Comparison of ENCODE assay signal across 11 cellular contexts in the genomic region with DNA sequence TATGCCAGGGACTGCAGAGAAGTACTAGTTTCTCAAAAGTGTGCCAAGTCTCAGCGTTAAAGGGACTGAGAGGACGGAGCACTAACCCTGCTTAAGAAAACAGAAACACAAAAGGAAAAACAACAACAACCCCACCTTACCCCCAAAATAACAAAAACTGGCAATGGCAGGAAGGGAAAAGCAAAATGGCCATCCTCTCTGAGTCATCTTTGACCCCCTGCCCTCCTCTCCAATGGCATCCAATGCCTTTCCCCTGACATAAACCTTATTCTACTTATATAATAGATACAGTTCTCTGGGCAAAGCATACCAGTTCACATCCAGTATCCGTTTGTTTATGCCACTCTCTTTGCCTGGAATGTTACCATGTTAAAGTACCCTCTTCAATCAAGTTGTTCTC. TPM values are rescaled to one million over a fixed set of nuclear protein-coding genes. Genes with fewer than 3 reads are reported as not detected.
DNase-seq lines count a peak whose midpoint lies in the region; ATAC-seq and TF ChIP-seq lines count a peak whose summit lies in the region.
"Had no signal": no experiment of that assay in that cellular context is flagged by ENCODE, and none has a peak within 500 bp of the region (broad histone marks: within the 10 kb centered on the region; RNA-seq: fewer than 3 reads in every experiment).

No MANE protein-coding gene starts in this region.

- no peak for TF ChIP-seq POLR2A in esophagus squamous epithelium (IDR thresholded peaks at IDR 0.05)

- H3K36me3 ChIP-seq in DOHH2 (ENCODE audit: control insufficient read depth, low read length) = peaks cover 31% of the 10 kb centered on the region
- H3K36me3 ChIP-seq in Loucy (ENCODE audit: insufficient read depth, low read length) = peaks cover 10% of the 10 kb centered on the region; the same call in 1 of the 2 replicates
- H3K36me3 ChIP-seq in mammary epithelial cell (ENCODE audit: insufficient read depth, low read length) = peaks cover 3% of the 10 kb centered on the region
- peaks cover 0 to 18% (median 0%) of the 10 kb centered on the region in 3 donors for H3K36me3 ChIP-seq in esophagus squamous epithelium
- H3K36me3 ChIP-seq: Peyer's patch had no signal

- peaks cover 16% of the 10 kb centered on the region for H4K20me1 ChIP-seq in DOHH2 (ENCODE audit: control insufficient read depth, insufficient read depth, low read depth, low read length)
- H4K20me1 ChIP-seq in Loucy (ENCODE audit: insufficient read depth, low read length, poor library complexity, severe bottlenecking) = peaks cover 35% of the 10 kb centered on the region
- H4K20me1 ChIP-seq in mammary epithelial cell (ENCODE audit: insufficient read depth, low read length) = no peaks in the 10 kb centered on the region

- DNase-seq in mammary epithelial cell = no peak
- DNase-seq in naive thymus-derived CD8-positive, alpha-beta T cell = no peak
- DNase-seq in esophagus squamous epithelium (lab: John Stamatoyannopoulos, UW) = no peak
- DNase-seq in SW 1271 (lab: John Stamatoyannopoulos, UW) = no peak
- no peak for DNase-seq in putamen (ENCODE audit: low spot score)
- DNase-seq in KG1 (lab: John Stamatoyannopoulos, UW) = no peak
- DNase-seq: aorta; Peyer's patch; stimulated activated CD8-positive, alpha-beta memory T cell treated with anti-CD3 and anti-CD28 coated beads, Interleukin-4, amount 100 ng/mL, for 48 hours had no signal

- H3K4me2 ChIP-seq in DOHH2 (ENCODE audit: low read length) (peak overlapping the region; percentile 85), Loucy (ENCODE audit: low read depth, low read length, poor library complexity, severe bottlenecking) (peak overlapping the region; percentile 99), mammary epithelial cell (ENCODE audit: insufficient read depth, low read depth, low read length) (peak overlapping the region; percentile 77)

- no peaks in the 10 kb centered on the region for H3K9me2 ChIP-seq in DOHH2 (replicated peaks; ENCODE audit: control insufficient read depth, low read length)
- no peaks in the 10 kb centered on the region for H3K9me2 ChIP-seq in Loucy (replicated peaks; ENCODE audit: low read depth, low read length)

- no peak for ATAC-seq in naive thymus-derived CD8-positive, alpha-beta T cell

- H3K4me3 ChIP-seq in DOHH2 (ENCODE audit: low read length) (peak overlapping the region; percentile 96), Loucy (ENCODE audit: low read length, poor library complexity, severe bottlenecking) (peak overlapping the region; percentile 92), mammary epithelial cell (replicated peaks in 1 of 3; ENCODE audit: insufficient read depth in 1 of 3, low read depth in 2 of 3, low read length in 3 of 3) (peak overlapping the region in 2 of 3 experiments; percentile 86 to 98), esophagus squamous epithelium (peak overlapping the region in 2 of 4 donors; percentile 87 to 89)

- in situ Hi-C loops in mammary epithelial cell (cut with MboI; ENCODE audit: low sequenced_read_pairs in 2 of 2) = no loop called here

- H3K9ac ChIP-seq in Loucy (ENCODE audit: low read depth, low read length, poor library complexity, severe bottlenecking) = peak overlapping the region; percentile 85
- peak overlapping the region; percentile 17 for H3K9ac ChIP-seq in mammary epithelial cell (ENCODE audit: insufficient read depth, low read length)

- no peaks in the 10 kb centered on the region for H3K9me3 ChIP-seq in DOHH2 (ENCODE audit: control insufficient read depth, insufficient read depth, low read length)
- 0 out of 2 replicates have a peak, but pooled peaks cover 8% of the 10 kb centered on the region for H3K9me3 ChIP-seq in Loucy (ENCODE audit: insufficient read depth, low read depth, low read length)
- no peaks in the 10 kb centered on the region for H3K9me3 ChIP-seq in mammary epithelial cell (replicated peaks; ENCODE audit: insufficient read depth, low read length)
- H3K9me3 ChIP-seq in esophagus squamous epithelium = no peaks in the 10 kb centered on the region
- H3K9me3 ChIP-seq: Peyer's patch had no signal

- no peaks in the 10 kb centered on the region for H3K9me3 Mint-ChIP-seq in naive thymus-derived CD8-positive, alpha-beta T cell

- H3K4me3 Mint-ChIP-seq in naive thymus-derived CD8-positive, alpha-beta T cell = peak overlapping the region; percentile 28 to 99 (median 98)

- POLR2A ChIA-PET in naive thymus-derived CD8-positive, alpha-beta T cell (lab: Charles Lee) = no interaction called here

- BruUV-seq in mammary epithelial cell (replicated peaks; lab: Mats Ljungman, UMichigan) = no TSS peak

- peaks cover 23% of the 10 kb centered on the region for H3K4me1 ChIP-seq in DOHH2 (ENCODE audit: control insufficient read depth, low read length)
- H3K4me1 ChIP-seq in Loucy (ENCODE audit: insufficient read depth, low read length, poor library complexity, severe bottlenecking) = peaks cover 40% of the 10 kb centered on the region
- H3K4me1 ChIP-seq in mammary epithelial cell (ENCODE audit: insufficient read depth, low read length) = peaks cover 14% of the 10 kb centered on the region
- peaks cover 7 to 35% (median 9%) of the 10 kb centered on the region in 3 donors for H3K4me1 ChIP-seq in esophagus squamous epithelium

- peaks cover 13 to 57% (median 56%) of the 10 kb centered on the region in 4 donors for H3K4me1 Mint-ChIP-seq in naive thymus-derived CD8-positive, alpha-beta T cell

- CTCF ChIA-PET in mammary epithelial cell (lab: Charles Lee; ENCODE audit: low non-redundant PET) = no interaction called here

- H3F3A ChIP-seq in DOHH2 (ENCODE audit: control insufficient read depth, insufficient read depth) (no peaks in the 10 kb centered on the region), Loucy (ENCODE audit: low read depth) (no peaks in the 10 kb centered on the region)

- no peaks in the 10 kb centered on the region for H3K27me3 Mint-ChIP-seq in naive thymus-derived CD8-positive, alpha-beta T cell

- intact Hi-C loops in mammary epithelial cell (cut with micrococcal nuclease) (no loop called here), esophagus squamous epithelium (cut with DNase I) (no loop called here)

- peaks cover 6 to 20% (median 9%) of the 10 kb centered on the region in 3 donors for H3K36me3 Mint-ChIP-seq in naive thymus-derived CD8-positive, alpha-beta T cell

- dilution Hi-C loops in mammary epithelial cell (cut with HindIII; ENCODE audit: low sequenced_read_pairs) = no loop called here

- H3K79me2 ChIP-seq in DOHH2 (ENCODE audit: control insufficient read depth, low read length) (peaks cover 65% of the 10 kb centered on the region), Loucy (ENCODE audit: insufficient read depth, low read length) (peaks cover 65% of the 10 kb centered on the region), mammary epithelial cell (ENCODE audit: insufficient read depth, low read length) (peaks cover 58% of the 10 kb centered on the region)

- no peak overlapping the region for H2AFZ ChIP-seq in Loucy (ENCODE audit: low read length)
- H2AFZ ChIP-seq in mammary epithelial cell (ENCODE audit: low read depth, low read length) = no peak overlapping the region

- TF ChIP-seq CTCF in DOHH2 (IDR thresholded peaks at IDR 0.05; ENCODE audit: low read depth, low read length, poor library complexity, severe bottlenecking) (no peak), Loucy (conservative IDR thresholded peaks at IDR 0.05; ENCODE audit: low read length) (no peak), mammary epithelial cell (conservative IDR thresholded peaks at IDR 0.05 in 1 of 2, IDR thresholded peaks at IDR 0.05 in 1 of 2; ENCODE audit: extremely low read depth in 1 of 2, insufficient read depth in 1 of 2, low read depth in 1 of 2, low read length in 2 of 2) (no peak), esophagus squamous epithelium (IDR thresholded peaks at IDR 0.05) (no peak)

- H3K27ac ChIP-seq in DOHH2 (ENCODE audit: low read depth, low read length) = no peak overlapping the region
- peak overlapping the region; percentile 90 for H3K27ac ChIP-seq in mammary epithelial cell (ENCODE audit: insufficient read depth, low read depth, low read length)
- no peak overlapping the region for H3K27ac ChIP-seq in esophagus squamous epithelium
- H3K27ac ChIP-seq: Peyer's patch had no signal

- H3K27me3 ChIP-seq in DOHH2 (ENCODE audit: control insufficient read depth, low read length) (no peaks in the 10 kb centered on the region), Loucy (ENCODE audit: insufficient read depth, low read length, poor library complexity, severe bottlenecking) (no peaks in the 10 kb centered on the region), mammary epithelial cell (ENCODE audit: insufficient read depth, low read length) (no peaks in the 10 kb centered on the region), esophagus squamous epithelium (no peaks in the 10 kb centered on the region)
- H3K27me3 ChIP-seq: Peyer's patch had no signal

- H3K27ac Mint-ChIP-seq in naive thymus-derived CD8-positive, alpha-beta T cell = peak overlapping the region in 9 of 10 donors; percentile 24 to 99 (median 85)

- WGBS in mammary epithelial cell (ENCODE audit: low coverage, missing lambda C conversion rate) = 89% methylated on average over 3 of the region's 3 CpGs
- 60 to 63% methylated on average over 3 of the region's 3 CpGs for WGBS in esophagus squamous epithelium, 2 donors

RNA-seq across cellular contexts. Expression of gene POLR1F, which starts 1.6 kb away (rescaled TPM):
- total RNA-seq in mammary epithelial cell = 10 to 100 TPM; 18.6 to 19.7 TPM
- 14.8 TPM for polyA plus RNA-seq in mammary epithelial cell
- 3.9 TPM for polyA minus RNA-seq in mammary epithelial cell
- 10 to 100 TPM; 17.6 to 18.9 TPM for total RNA-seq in naive thymus-derived CD8-positive, alpha-beta T cell
- 10 to 100 TPM; 40.7 to 48.0 (median 46.8) TPM for polyA plus RNA-seq in naive thymus-derived CD8-positive, alpha-beta T cell
- total RNA-seq in esophagus squamous epithelium = 10 to 100 TPM in 3 of 4 donors, 1 to 10 TPM in 1; 5.6 to 15.8 (median 12.1) TPM
